Comparison of ENCODE assay signal across 1 cellular context in genomic region chr7:27917774-27918314, GRCh38.
TF ChIP-seq lines count a peak whose summit lies in the region.

No MANE protein-coding gene starts in this region.

TF ChIP-seq in SK-N-SH treated with all-trans-retinoic acid at 6 μM for 48 hours, 23 proteins besides CTCF, POLR2A, EP300 and RAD21 (continued from another document):
- no peak for TF ChIP-seq TOX (CRISPR knock-in tag; IDR thresholded peaks at IDR 0.05; ENCODE audit: borderline replicate concordance)
